Comparison of ENCODE assay signal across 33 cellular contexts in genomic region chr2:34998726-34999125, GRCh38.
"Had no signal": no experiment of that assay in that cellular context is flagged by ENCODE, and none has a peak within 500 bp of the region (broad histone marks: within the 10 kb centered on the region; RNA-seq: fewer than 3 reads in every experiment).

No MANE protein-coding gene starts in this region.

- H3K4me1 Mint-ChIP-seq: activated B cell treated with CpG ODN at 0.5 μM for 24 hours; activated CD4-positive, alpha-beta T cell treated with anti-CD3 and anti-CD28 coated beads, Interleukin-2, amount 10 ng/mL, durations not matched to agents 24 days and 14 days; activated naive CD8-positive, alpha-beta T cell treated with anti-CD3 and anti-CD28 coated beads for 36 hours; activated T-helper 17 cell treated with anti-CD3 and anti-CD28 coated beads, Interleukin-2, amount 50 U/mL, for 72 hours; T-cell; T-helper 17 cell had no signal

- H3K27ac ChIP-seq: adrenal gland, body of pancreas, brain microvascular endothelial cell, breast epithelium, VCaP had no signal

- H3K27me3 Mint-ChIP-seq: activated B cell treated with CpG ODN at 0.5 μM for 24 hours; activated CD4-positive, alpha-beta memory T cell treated with anti-CD3 and anti-CD28 coated beads for 36 hours; activated CD4-positive, alpha-beta T cell treated with anti-CD3 and anti-CD28 coated beads, Interleukin-2, amount 10 ng/mL, durations not matched to agents 24 days and 14 days; activated CD8-positive, alpha-beta T cell treated with anti-CD3 and anti-CD28 coated beads for 36 hours; activated naive CD8-positive, alpha-beta T cell treated with anti-CD3 and anti-CD28 coated beads for 36 hours; activated T-helper 17 cell treated with anti-CD3 and anti-CD28 coated beads, Interleukin-2, amount 50 U/mL, for 72 hours; T-cell; T-helper 17 cell had no signal

- H3K9me3 Mint-ChIP-seq: activated CD4-positive, alpha-beta T cell treated with anti-CD3 and anti-CD28 coated beads, Interleukin-2, amount 10 ng/mL, durations not matched to agents 24 days and 14 days; activated naive CD4-positive, alpha-beta T cell treated with anti-CD3 and anti-CD28 coated beads for 36 hours; activated naive CD4-positive, alpha-beta T cell treated with anti-CD3 and anti-CD28 coated beads, Interleukin-2, amount 50 U/mL, for 72 hours; activated naive CD8-positive, alpha-beta T cell treated with anti-CD3 and anti-CD28 coated beads for 36 hours; activated T-helper 1 cell treated with anti-CD3 and anti-CD28 coated beads, Interleukin-12 subunit alpha, Interleukin-12 subunit beta, Interleukin-2, Interleukin-4 antibody, amounts not matched to agents 30 ng/mL and 10 ng/mL and 1 ng/mL, durations not matched to agents 14 hours and 24 hours and 36 hours had no signal

- DNase-seq: activated B cell treated with CpG ODN at 0.5 μM for 24 hours; activated CD4-positive, alpha-beta memory T cell treated with anti-CD3 and anti-CD28 coated beads for 36 hours; activated CD4-positive, alpha-beta T cell treated with anti-CD3 and anti-CD28 coated beads for 4 hours; activated CD4-positive, alpha-beta T cell treated with anti-CD3 and anti-CD28 coated beads, Interleukin-2, amount 10 ng/mL, durations not matched to agents 24 days and 14 days; activated CD4-positive, alpha-beta T cell treated with anti-CD3 and anti-CD28 coated beads, Interleukin-2, amount 50 U/mL, for 1 hour; activated CD4-positive, alpha-beta T cell treated with anti-CD3 and anti-CD28 coated beads, Interleukin-2, amount 50 U/mL, for 4 hours; activated CD4-positive, CD25-positive, alpha-beta regulatory T cell treated with anti-CD3 and anti-CD28 coated beads, Interleukin-2, amount 50 U/mL, for 72 hours; activated CD8-positive, alpha-beta memory T cell treated with anti-CD3 and anti-CD28 coated beads, Interleukin-2, amount 50 U/mL, for 4 hours; activated CD8-positive, alpha-beta T cell treated with anti-CD3 and anti-CD28 coated beads for 36 hours; activated effector memory CD4-positive, alpha-beta T cell treated with anti-CD3 and anti-CD28 coated beads, Interleukin-2, amount 50 U/mL, for 16 hours; activated gamma-delta T cell treated with Interleukin-2 at 50 U/mL for 16 hours; activated naive CD4-positive, alpha-beta T cell; activated naive CD4-positive, alpha-beta T cell treated with anti-CD3 and anti-CD28 coated beads for 36 hours; activated naive CD4-positive, alpha-beta T cell treated with anti-CD3 and anti-CD28 coated beads, Interleukin-2, amount 50 U/mL, for 16 hours; activated naive CD8-positive, alpha-beta T cell treated with anti-CD3 and anti-CD28 coated beads for 36 hours; activated T-cell treated with anti-CD3 and anti-CD28 coated beads for 4 hours; activated T-cell treated with anti-CD3 and anti-CD28 coated beads, Interleukin-2, amount 50 U/mL, for 1 hour; activated T-cell treated with anti-CD3 and anti-CD28 coated beads, Interleukin-2, amount 50 U/mL, for 4 hours; activated T-cell treated with anti-CD3 and anti-CD28 coated beads, Interleukin-2, amount 50 U/mL, for 72 hours; adrenal gland; amniotic stem cell; aorta; body of pancreas; brain microvascular endothelial cell; central memory CD4-positive, alpha-beta T cell; cerebellar nuclear complex; T-cell; T-helper 17 cell had no signal

- H3K27ac Mint-ChIP-seq: activated B cell treated with CpG ODN at 0.5 μM for 24 hours; activated CD4-positive, alpha-beta memory T cell treated with anti-CD3 and anti-CD28 coated beads for 36 hours; activated CD4-positive, alpha-beta T cell treated with anti-CD3 and anti-CD28 coated beads, Interleukin-2, amount 10 ng/mL, durations not matched to agents 24 days and 14 days; activated CD8-positive, alpha-beta T cell treated with anti-CD3 and anti-CD28 coated beads for 36 hours; activated naive CD4-positive, alpha-beta T cell treated with anti-CD3 and anti-CD28 coated beads for 36 hours; activated naive CD4-positive, alpha-beta T cell treated with anti-CD3 and anti-CD28 coated beads, Interleukin-2, amount 50 U/mL, for 72 hours; activated naive CD8-positive, alpha-beta T cell treated with anti-CD3 and anti-CD28 coated beads for 36 hours; activated T-cell treated with anti-CD3 and anti-CD28 coated beads, Interleukin-2, amount 50 U/mL, for 72 hours; activated T-helper 1 cell treated with anti-CD3 and anti-CD28 coated beads, Interleukin-12 subunit alpha, Interleukin-12 subunit beta, Interleukin-2, Interleukin-4 antibody, amounts not matched to agents 30 ng/mL and 10 ng/mL and 1 ng/mL, durations not matched to agents 14 hours and 24 hours and 36 hours; activated T-helper 17 cell treated with anti-CD3 and anti-CD28 coated beads, Interleukin-2, amount 50 U/mL, for 72 hours; T-cell; T-helper 17 cell had no signal

- H3K36me3 Mint-ChIP-seq: activated CD4-positive, alpha-beta memory T cell treated with anti-CD3 and anti-CD28 coated beads for 36 hours; activated naive CD4-positive, alpha-beta T cell treated with anti-CD3 and anti-CD28 coated beads, Interleukin-2, amount 50 U/mL, for 72 hours; activated naive CD8-positive, alpha-beta T cell treated with anti-CD3 and anti-CD28 coated beads for 36 hours; T-cell had no signal

- H3K27me3 ChIP-seq: adrenal gland, body of pancreas, brain microvascular endothelial cell, breast epithelium had no signal

- H3K9me3 ChIP-seq: adrenal gland, body of pancreas, breast epithelium had no signal

- H3K4me3 Mint-ChIP-seq: activated B cell treated with CpG ODN at 0.5 μM for 24 hours; activated CD4-positive, alpha-beta memory T cell treated with anti-CD3 and anti-CD28 coated beads for 36 hours; activated CD4-positive, alpha-beta T cell treated with anti-CD3 and anti-CD28 coated beads, Interleukin-2, amount 10 ng/mL, durations not matched to agents 24 days and 14 days; activated CD8-positive, alpha-beta T cell treated with anti-CD3 and anti-CD28 coated beads for 36 hours; activated naive CD4-positive, alpha-beta T cell treated with anti-CD3 and anti-CD28 coated beads for 36 hours; activated naive CD8-positive, alpha-beta T cell treated with anti-CD3 and anti-CD28 coated beads for 36 hours; activated T-cell treated with anti-CD3 and anti-CD28 coated beads, Interleukin-2, amount 50 U/mL, for 4 hours; activated T-cell treated with anti-CD3 and anti-CD28 coated beads, Interleukin-2, amount 50 U/mL, for 72 hours; activated T-helper 1 cell treated with anti-CD3 and anti-CD28 coated beads, Interleukin-12 subunit alpha, Interleukin-12 subunit beta, Interleukin-2, Interleukin-4 antibody, amounts not matched to agents 30 ng/mL and 10 ng/mL and 1 ng/mL, durations not matched to agents 14 hours and 24 hours and 36 hours; activated T-helper 17 cell treated with anti-CD3 and anti-CD28 coated beads, Interleukin-2, amount 50 U/mL, for 72 hours; T-cell; T-helper 17 cell had no signal

- ATAC-seq: activated CD8-positive, alpha-beta T cell treated with anti-CD3 and anti-CD28 coated beads for 36 hours; activated naive CD4-positive, alpha-beta T cell treated with anti-CD3 and anti-CD28 coated beads, Interleukin-2, amount 50 U/mL, for 72 hours; activated T-cell treated with anti-CD3 and anti-CD28 coated beads, Interleukin-2, amount 50 U/mL, for 4 hours; activated T-cell treated with anti-CD3 and anti-CD28 coated beads, Interleukin-2, amount 50 U/mL, for 72 hours; activated T-helper 17 cell treated with anti-CD3 and anti-CD28 coated beads, Interleukin-2, amount 50 U/mL, for 72 hours; body of pancreas; T-cell; T-helper 17 cell had no signal

- H3K4me3 ChIP-seq: adrenal gland, body of pancreas, breast epithelium had no signal

- H3K4me1 ChIP-seq: adrenal gland, body of pancreas, breast epithelium had no signal

- H3K36me3 ChIP-seq: adrenal gland, brain microvascular endothelial cell, breast epithelium had no signal
